ENCODE assay signal across 8 cellular contexts in the genomic region with DNA sequence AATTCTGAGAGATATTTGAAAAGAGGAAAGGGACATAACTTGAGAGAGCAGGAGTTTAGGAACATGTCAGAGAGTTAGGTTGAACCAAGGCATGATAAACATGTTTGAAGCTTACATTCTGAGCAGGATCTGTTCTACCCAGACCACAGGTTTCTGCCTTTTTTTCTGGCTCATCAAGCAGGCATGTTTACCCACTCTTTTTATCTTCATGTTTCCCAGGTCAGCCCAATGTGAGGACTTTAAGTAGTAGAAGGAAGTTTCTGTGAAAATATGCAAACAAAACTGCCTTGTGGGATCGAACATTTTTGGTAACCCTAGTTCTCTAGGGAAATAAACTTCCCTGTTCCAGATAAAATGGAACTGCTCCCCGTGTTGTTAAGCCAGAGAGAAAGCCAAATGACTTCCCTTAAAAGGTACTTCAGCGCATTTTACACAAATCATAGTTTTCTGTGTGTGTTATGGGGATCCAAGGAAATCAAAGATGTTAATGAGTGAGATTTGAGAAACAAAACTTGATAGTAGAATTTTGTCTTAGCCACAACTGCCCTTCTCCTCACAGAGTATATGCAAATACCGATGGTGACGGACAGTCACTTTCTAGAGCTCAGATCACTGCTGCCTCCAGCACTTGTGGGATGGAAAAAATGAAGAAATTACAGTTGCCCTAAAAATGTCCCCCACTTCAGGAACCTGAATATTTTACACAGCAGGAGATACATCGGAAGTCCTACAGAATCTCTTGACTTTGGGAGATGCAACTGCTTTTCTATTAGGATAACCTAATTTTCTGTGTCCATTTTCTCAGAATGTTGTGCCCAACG. TPM values are rescaled to one million over a fixed set of nuclear protein-coding genes. Genes with fewer than 3 reads are reported as not detected.
DNase-seq lines count a peak whose midpoint lies in the region; ATAC-seq and TF ChIP-seq lines count a peak whose summit lies in the region.

No MANE protein-coding gene starts in this region.

- H3K27me3 ChIP-seq in left ventricle myocardium inferior (ENCODE audit: low read depth): no peaks in the 10 kb centered on the region
- H3K27me3 ChIP-seq in gastrocnemius medialis: no peaks in the 10 kb centered on the region

- peaks cover 42% of the 10 kb centered on the region for H3K4me1 Mint-ChIP-seq in activated CD4-positive, alpha-beta memory T cell treated with anti-CD3 and anti-CD28 coated beads, Interleukin-2, amount 10 ng/mL, durations not matched to agents 7 days and 5 days

- no peaks in the 10 kb centered on the region for H3K36me3 ChIP-seq in left ventricle myocardium inferior
- H3K36me3 ChIP-seq in gastrocnemius medialis: no peaks in the 10 kb centered on the region

- no peak for TF ChIP-seq CTCF in GM13977 (IDR thresholded peaks at IDR 0.05; ENCODE audit: extremely low read depth, insufficient read depth, missing control alignments)
- no peak for TF ChIP-seq CTCF in left ventricle myocardium inferior (IDR thresholded peaks at IDR 0.05; ENCODE audit: borderline replicate concordance)
- no peak for TF ChIP-seq CTCF in gastrocnemius medialis (IDR thresholded peaks at IDR 0.05 in 4 of 5, conservative IDR thresholded peaks at IDR 0.05 in 1 of 5)

- peaks cover 8% of the 10 kb centered on the region for H3K36me3 Mint-ChIP-seq in activated CD4-positive, alpha-beta memory T cell treated with anti-CD3 and anti-CD28 coated beads, Interleukin-2, amount 10 ng/mL, durations not matched to agents 7 days and 5 days (ENCODE audit: low read depth)

- intact Hi-C loops in left ventricle myocardium inferior (cut with micrococcal nuclease) (no loop called here), gastrocnemius medialis (cut with DNase I; ENCODE audit: low total_unique reads) (loop anchor here (2.0 to 5.0 kb wide), 2 partner anchors 16 to 1311 kb away; a partner anchor contains a TSS)

- H3K4me1 ChIP-seq in left ventricle myocardium inferior (peaks cover 56% of the 10 kb centered on the region), gastrocnemius medialis (peaks cover 37 to 38% of the 10 kb centered on the region in 2 donors)

- no peaks in the 10 kb centered on the region for H3K9me3 Mint-ChIP-seq in activated CD4-positive, alpha-beta memory T cell treated with anti-CD3 and anti-CD28 coated beads, Interleukin-2, amount 10 ng/mL, durations not matched to agents 7 days and 5 days

- H3K27ac Mint-ChIP-seq in activated CD4-positive, alpha-beta memory T cell treated with anti-CD3 and anti-CD28 coated beads, Interleukin-2, amount 10 ng/mL, durations not matched to agents 7 days and 5 days: peak overlapping the region; percentile 95

- ATAC-seq in HG02981 (IDR thresholded peaks at IDR 0.05; ENCODE audit: unreplicated experiment) (peak; percentile 21), gastrocnemius medialis (no peak), GM21576 (IDR thresholded peaks at IDR 0.05; ENCODE audit: unreplicated experiment) (no peak)

- H3K4me3 Mint-ChIP-seq in activated CD4-positive, alpha-beta memory T cell treated with anti-CD3 and anti-CD28 coated beads, Interleukin-2, amount 10 ng/mL, durations not matched to agents 7 days and 5 days: peak overlapping the region; percentile 94

- H3K27ac ChIP-seq in left ventricle myocardium inferior (replicated peaks) (peak overlapping the region; percentile 97), gastrocnemius medialis (peak overlapping the region; percentile 92 to 98 (median 94))

- in situ Hi-C loops in GM13977 (cut with MboI; ENCODE audit: low pct_unique_long_range_greater_than_20kb, low sequenced_read_pairs, unreplicated experiment) (no loop called here), gastrocnemius medialis (cut with MboI; ENCODE audit: low sequenced_read_pairs in 4 of 4) (no loop called here)

- H3K9me3 ChIP-seq in left ventricle myocardium inferior (replicated peaks): no peaks in the 10 kb centered on the region
- no peaks in the 10 kb centered on the region for H3K9me3 ChIP-seq in gastrocnemius medialis

- peak; percentile 46 for DNase-seq in GM13977 (ENCODE audit: low spot score)
- no peak for DNase-seq in activated CD4-positive, alpha-beta memory T cell treated with anti-CD3 and anti-CD28 coated beads, Interleukin-2, amount 10 ng/mL, durations not matched to agents 7 days and 5 days
- DNase-seq in left ventricle myocardium inferior: no peak
- DNase-seq in gastrocnemius medialis: no peak
- DNase-seq in SHP77 treated with DMSO at 0.1 percent for 48 hours (lab: John Stamatoyannopoulos, UW): no peak
- no peak for DNase-seq in HPDE6-E6E7 (ENCODE audit: extremely low spot score)

- TF ChIP-seq POLR2A in gastrocnemius medialis (IDR thresholded peaks at IDR 0.05): no peak

- H3K4me3 ChIP-seq in left ventricle myocardium inferior: peak overlapping the region; percentile 96
- H3K4me3 ChIP-seq in gastrocnemius medialis: peak overlapping the region; percentile 86 to 98 (median 90)

- peaks cover 6% of the 10 kb centered on the region for H3K27me3 Mint-ChIP-seq in activated CD4-positive, alpha-beta memory T cell treated with anti-CD3 and anti-CD28 coated beads, Interleukin-2, amount 10 ng/mL, durations not matched to agents 7 days and 5 days

- CTCF ChIA-PET in activated CD4-positive, alpha-beta memory T cell treated with anti-CD3 and anti-CD28 coated beads, Interleukin-2, amount 10 ng/mL, durations not matched to agents 7 days and 5 days (lab: Charles Lee): interaction anchor here (0.7 to 5.1 kb wide), 13 partner anchors 10 to 169 kb away, joined by 3 to 90 read pairs (median 5); a partner anchor contains a TSS

- POLR2A ChIA-PET in activated CD4-positive, alpha-beta memory T cell treated with anti-CD3 and anti-CD28 coated beads, Interleukin-2, amount 10 ng/mL, durations not matched to agents 7 days and 5 days (lab: Charles Lee): interaction anchor here (0.8 to 8.7 kb wide), 22 partner anchors 10 to 822 kb away, joined by 3 to 268 read pairs (median 10); a partner anchor contains a TSS

RNA-seq across cellular contexts. Expression of a gene that starts 0.8 kb away (rescaled TPM):
- 10 to 100 TPM; 89.5 to 92.5 TPM for total RNA-seq in activated CD4-positive, alpha-beta memory T cell treated with anti-CD3 and anti-CD28 coated beads, Interleukin-2, amount 10 ng/mL, durations not matched to agents 7 days and 5 days
- 52.2 TPM for total RNA-seq in left ventricle myocardium inferior
- 10 to 100 TPM; 54.4 to 67.6 (median 60.0) TPM for total RNA-seq in gastrocnemius medialis

RNA-seq across cellular contexts. Expression of a gene that starts 23.2 kb away (rescaled TPM):
- total RNA-seq in activated CD4-positive, alpha-beta memory T cell treated with anti-CD3 and anti-CD28 coated beads, Interleukin-2, amount 10 ng/mL, durations not matched to agents 7 days and 5 days: 10 to 100 TPM; 13.2 to 14.4 TPM
- total RNA-seq in left ventricle myocardium inferior: 2.1 TPM
- total RNA-seq in gastrocnemius medialis: 1 to 10 TPM; 1.4 to 3.3 (median 1.7) TPM

RNA-seq across cellular contexts. Expression of a gene that starts 23.7 kb away (rescaled TPM):
- total RNA-seq in activated CD4-positive, alpha-beta memory T cell treated with anti-CD3 and anti-CD28 coated beads, Interleukin-2, amount 10 ng/mL, durations not matched to agents 7 days and 5 days: 10 to 100 TPM; 53.7 to 56.7 TPM
- total RNA-seq in left ventricle myocardium inferior: 11.8 TPM
- 10 to 100 TPM in 1 of 4 donors, 1 to 10 TPM in 3; 6.5 to 11.2 (median 8.4) TPM for total RNA-seq in gastrocnemius medialis

RNA-seq across cellular contexts. Expression of a gene that starts 41.0 kb away (rescaled TPM):
- 1 to 10 TPM; 1.6 to 2.9 TPM for total RNA-seq in activated CD4-positive, alpha-beta memory T cell treated with anti-CD3 and anti-CD28 coated beads, Interleukin-2, amount 10 ng/mL, durations not matched to agents 7 days and 5 days
- total RNA-seq in left ventricle myocardium inferior (not detected), gastrocnemius medialis (under 1 TPM in 1 of 4 donors, not detected in 3; 0.32 TPM)

RNA-seq across cellular contexts. Expression of a gene that starts 50.9 kb away (rescaled TPM):
- total RNA-seq in activated CD4-positive, alpha-beta memory T cell treated with anti-CD3 and anti-CD28 coated beads, Interleukin-2, amount 10 ng/mL, durations not matched to agents 7 days and 5 days: under 1 TPM; 0.20 to 0.45 TPM
- total RNA-seq in left ventricle myocardium inferior (14.3 TPM), gastrocnemius medialis (10 to 100 TPM in 3 of 4 donors, 1 to 10 TPM in 1; 5.9 to 17.1 (median 14.0) TPM)
